8 cellular contexts compared by ENCODE assay signal in genomic region chr2:69013123-69013836, GRCh38. TPM values are rescaled to one million over a fixed set of nuclear protein-coding genes. Genes with fewer than 3 reads are reported as not detected.
DNase-seq lines count a peak whose midpoint lies in the region; ATAC-seq, FAIRE-seq and TF ChIP-seq lines count a peak whose summit lies in the region.

TSS of gene ANTXR1 (plus strand) at chr2:69013179. CDS start at chr2:69013500, 321 bp downstream.

- CTCF ChIA-PET in A549 (lab: Yijun Ruan, JAX), result interaction anchor here (0.6 to 3.7 kb wide), 56 partner anchors 9 to 1607 kb away, joined by 3 to 44 read pairs (median 4); partner anchors contain the start of gene GKN1

- no peak; a peak in 2 of 5 replicates for TF ChIP-seq RAD21 in A549 (conservative IDR thresholded peaks at IDR 0.05 in 1 of 2, IDR thresholded peaks at IDR 0.05 in 1 of 2)

- no peaks in the 10 kb centered on the region for H3K27me3 ChIP-seq in adrenal gland
- H3K27me3 ChIP-seq in heart left ventricle, result peaks cover 0 to 41% (median 14%) of the 10 kb centered on the region in 9 donors

- H3K9me3 ChIP-seq in A549 (no peaks in the 10 kb centered on the region), adrenal gland (replicated peaks in 1 of 3) (no peaks in the 10 kb centered on the region), heart left ventricle (no peaks in the 10 kb centered on the region)

- TF ChIP-seq POLR2A in A549 (IDR thresholded peaks at IDR 0.05; ENCODE audit: low read length) (peak; percentile 53), adrenal gland (IDR thresholded peaks at IDR 0.05) (peak in 1 of 2 donors; percentile 36), heart left ventricle (IDR thresholded peaks at IDR 0.05) (no peak)

- under 1% methylated on average over 51 of the region's 63 CpGs for WGBS in A549 (ENCODE audit: missing lambda C conversion rate)
- WGBS in adrenal gland, 4 donors, result 0 to 1% (median 0%) methylated on average over 28 to 63 of the region's 63 CpGs
- WGBS in heart left ventricle, 4 donors, result 0 to 1% (median 1%) methylated on average over 52 to 63 of the region's 63 CpGs

- DNase-seq in A549 (ENCODE audit: low read depth in 1 of 2, low spot score in 1 of 2), result peak; percentile 78 to 82
- peak; percentile 38 for DNase-seq in GM20000 (ENCODE audit: low spot score)
- DNase-seq in NCI-H510A (lab: John Stamatoyannopoulos, UW), result peak; percentile 38
- peak; percentile 65 to 80 (median 74) for DNase-seq in adrenal gland
- DNase-seq in heart left ventricle, result peak; percentile 40 to 69 (median 54)
- DNase-seq in osteocyte (ENCODE audit: extremely low spot score, unreplicated experiment), result peak; percentile 88
- no peak for DNase-seq in NOMO-1 treated with dmso at 0.1 percent for 144 hours (lab: John Stamatoyannopoulos, UW; ENCODE audit: unreplicated experiment)

- H3K36me3 ChIP-seq in adrenal gland (replicated peaks in 1 of 2), result no peaks in the 10 kb centered on the region
- H3K36me3 ChIP-seq in heart left ventricle, result no peaks in the 10 kb centered on the region

- TF ChIP-seq EP300 in A549 (IDR thresholded peaks at IDR 0.05), result no peak

- peak within 1 kb of the TSS; percentile 97 for H3K4me3 Mint-ChIP-seq in osteocyte (ENCODE audit: unreplicated experiment)

- intact Hi-C loops in adrenal gland (cut with DNase I), result loop anchor here in 1 of 2 donors (5.0 to 10.0 kb wide), 2 partner anchors 68 to 294 kb away; no protein-coding TSS in a partner anchor
- intact Hi-C loops in heart left ventricle (cut with DNase I), result loop anchor here in 7 of 10 donors (1.0 to 10.0 kb wide), 5 partner anchors 71 to 294 kb away; no protein-coding TSS in a partner anchor

- no peak for FAIRE-seq in A549 (lab: Jason Lieb, UNC)

- H3K27ac ChIP-seq in A549 (peak within 1 kb of the TSS; percentile 90 to 95), adrenal gland (peak within 1 kb of the TSS; percentile 9 to 87 (median 58)), heart left ventricle (peak within 1 kb of the TSS; percentile 15 to 89 (median 70))

- H3K9me3 Mint-ChIP-seq in osteocyte (ENCODE audit: unreplicated experiment), result no peaks in the 10 kb centered on the region

- H3K27ac Mint-ChIP-seq in osteocyte (ENCODE audit: unreplicated experiment), result peak within 1 kb of the TSS; percentile 92

- peaks cover 29% of the 10 kb centered on the region for H3K4me1 Mint-ChIP-seq in osteocyte (ENCODE audit: unreplicated experiment)

- ATAC-seq in A549 (peak; percentile 74 to 79), heart left ventricle (peak; percentile 67 to 77 (median 73)), HG03095 (IDR thresholded peaks at IDR 0.05; ENCODE audit: unreplicated experiment) (no peak)

- H3K4me2 ChIP-seq in A549, result peak within 1 kb of the TSS; percentile 81

- no peaks in the 10 kb centered on the region for H3K27me3 Mint-ChIP-seq in osteocyte (ENCODE audit: unreplicated experiment)

- H3K4me1 ChIP-seq in A549 (peaks cover 43% of the 10 kb centered on the region), adrenal gland (replicated peaks in 1 of 2) (peaks cover 0 to 47% of the 10 kb centered on the region in 2 donors), heart left ventricle (peaks cover 0 to 22% (median 10%) of the 10 kb centered on the region in 12 donors)

- H3K4me3 ChIP-seq in A549 (peak within 1 kb of the TSS; percentile 85), adrenal gland (peak within 1 kb of the TSS; percentile 67 to 84 (median 70)), heart left ventricle (peak within 1 kb of the TSS; percentile 65 to 83 (median 72))

- TF ChIP-seq CTCF in A549 (IDR thresholded peaks at IDR 0.05) (no peak; the same call in none of the 3 replicates), GM20000 (IDR thresholded peaks at IDR 0.05; ENCODE audit: extremely low read depth, missing control alignments) (no peak), adrenal gland (IDR thresholded peaks at IDR 0.05) (no peak), heart left ventricle (IDR thresholded peaks at IDR 0.05) (peak in 4 of 12 donors; percentile 7 to 28 (median 12)), osteocyte (IDR thresholded peaks at IDR 0.05) (peak; percentile 22)

- no peaks in the 10 kb centered on the region for H3K36me3 Mint-ChIP-seq in osteocyte (ENCODE audit: unreplicated experiment)

- POLR2A ChIA-PET in A549 (lab: Yijun Ruan, JAX), result interaction anchor here (0.6 to 1.0 kb wide), 3 partner anchors 42 to 286 kb away, joined by 3 to 13 read pairs (median 3); no protein-coding TSS in a partner anchor

TF ChIP-seq in A549, 52 proteins besides CTCF, POLR2A, EP300 and RAD21:
- peak in 1 of 2 experiments; percentile 79; a peak in 4 of 5 replicates for TF ChIP-seq JUN (IDR thresholded peaks at IDR 0.05)
- TF ChIP-seq, protein P1, sequence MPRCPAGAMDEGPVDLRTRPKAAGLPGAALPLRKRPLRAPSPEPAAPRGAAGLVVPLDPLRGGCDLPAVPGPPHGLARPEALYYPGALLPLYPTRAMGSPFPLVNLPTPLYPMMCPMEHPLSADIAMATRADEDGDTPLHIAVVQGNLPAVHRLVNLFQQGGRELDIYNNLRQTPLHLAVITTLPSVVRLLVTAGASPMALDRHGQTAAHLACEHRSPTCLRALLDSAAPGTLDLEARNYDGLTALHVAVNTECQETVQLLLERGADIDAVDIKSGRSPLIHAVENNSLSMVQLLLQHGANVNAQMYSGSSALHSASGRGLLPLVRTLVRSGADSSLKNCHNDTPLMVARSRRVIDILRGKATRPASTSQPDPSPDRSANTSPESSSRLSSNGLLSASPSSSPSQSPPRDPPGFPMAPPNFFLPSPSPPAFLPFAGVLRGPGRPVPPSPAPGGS (IDR thresholded peaks at IDR 0.05), result peak; percentile 70; the same call in 1 of the 3 replicates
- peak in 1 of 2 experiments; percentile 40; a peak in 1 of 4 replicates for TF ChIP-seq CEBPB (IDR thresholded peaks at IDR 0.05)
- no peak for TF ChIP-seq ELK1 (IDR thresholded peaks at IDR 0.05; ENCODE audit: low read depth, low read length)
- TF ChIP-seq TP53 (CRISPR knock-in tag; IDR thresholded peaks at IDR 0.05), result 0 out of 2 replicates have a peak, but pooled peaks have one; percentile 23
- no peak for TF ChIP-seq RARB (CRISPR knock-in tag; IDR thresholded peaks at IDR 0.05)
- peak; percentile 55; the same call in 2 of the 3 replicates for TF ChIP-seq SMC3 (IDR thresholded peaks at IDR 0.05)

RNA-seq across cellular contexts. Expression of gene ANTXR1, which starts in this region (rescaled TPM):
- polyA plus RNA-seq in A549 (2011; rRNA removed), result 150 and 161 TPM in 2 replicates
- polyA plus RNA-seq in A549 (2012; cell fraction: cytosol; rRNA removed), result 122 and 157 TPM in 2 replicates
- polyA plus RNA-seq in A549 (2012; cell fraction: nucleus; rRNA removed), result 116 and 163 TPM in 2 replicates
- polyA plus RNA-seq in A549 (2017; fragmentation: RNase III; extraction: RNeasy Plus Mini Kit Qiagen cat#74134 plus additional on column Dnase treatment), result 192 to 194 TPM (median 192 TPM) in 3 replicates
- polyA minus RNA-seq in A549 (2011; rRNA and poly(A)+ RNA removed), result 99.9 and 120 TPM in 2 replicates
- 100 to 1,000 TPM in 6 of 8 donors, 10 to 100 TPM in 2; 81.9 to 386 (median 143) TPM for total RNA-seq in adrenal gland
- polyA plus RNA-seq in adrenal gland, result 100 to 1,000 TPM in 1 of 3 donors, 10 to 100 TPM in 2; 19.0 to 279 (median 33.7) TPM
- 10 to 100 TPM; 13.1 to 75.2 (median 23.3) TPM for total RNA-seq in heart left ventricle
- polyA plus RNA-seq in heart left ventricle, result 10 to 100 TPM in 1 of 2 donors, 1 to 10 TPM in 1; 5.8 to 26.3 TPM
- 144 and 149 TPM in 2 replicates for total RNA-seq in osteocyte
